In genomic region chr14:89302396-89302950, GRCh38 we compare ENCODE assay signal across 13 cellular contexts.
A peak's percentile ranks its signal among the peaks of the same experiment; 100 is the strongest.
DNase-seq lines count a peak whose midpoint lies in the region; TF ChIP-seq lines count a peak whose summit lies in the region.
"Had no signal": no experiment of that assay in that cellular context is flagged by ENCODE, and none has a peak within 500 bp of the region (broad histone marks: within the 10 kb centered on the region; RNA-seq: fewer than 3 reads in every experiment).

No MANE protein-coding gene starts in this region.

- no peak overlapping the region for H2AFZ ChIP-seq in SU-DHL-6 (ENCODE audit: low read depth, low read length, severe bottlenecking)
- no peak overlapping the region for H2AFZ ChIP-seq in smooth muscle cell (ENCODE audit: low read depth)

- peaks cover 69 to 87% of the 10 kb centered on the region in 2 donors for H3K4me1 Mint-ChIP-seq in immature natural killer cell
- peaks cover 40% of the 10 kb centered on the region for H3K4me1 Mint-ChIP-seq in activated T-helper 2 cell treated with anti-CD3 and anti-CD28 coated beads, Interferon-gamma antibody, Interleukin-2, Interleukin-4, amounts not matched to agents 10 μg/mL and 5 μg/mL and 100 μg/mL, durations not matched to agents 14 hours and 24 hours and 36 hours (ENCODE audit: low read depth)

- H3K4me1 ChIP-seq in smooth muscle cell (ENCODE audit: low read depth), result peaks cover 30% of the 10 kb centered on the region

- H3K9ac ChIP-seq in SU-DHL-6 (ENCODE audit: low read length) (no peak overlapping the region), smooth muscle cell (ENCODE audit: low read depth) (peak overlapping the region; percentile 91)

- H3K9me3 Mint-ChIP-seq in immature natural killer cell, result no peaks in the 10 kb centered on the region
- peaks cover 8% of the 10 kb centered on the region for H3K9me3 Mint-ChIP-seq in activated T-helper 2 cell treated with anti-CD3 and anti-CD28 coated beads, Interferon-gamma antibody, Interleukin-2, Interleukin-4, amounts not matched to agents 10 μg/mL and 5 μg/mL and 100 μg/mL, durations not matched to agents 14 hours and 24 hours and 36 hours

- 97% methylated on average over 7 of the region's 7 CpGs for whole genome bisulfite sequencing in smooth muscle cell (ENCODE audit: low lambda C conversion rate)

- 0 out of 2 replicates have a peak, but pooled peaks cover 5% of the 10 kb centered on the region for H3K36me3 ChIP-seq in SU-DHL-6 (ENCODE audit: low read length)
- no peaks in the 10 kb centered on the region for H3K36me3 ChIP-seq in smooth muscle cell (ENCODE audit: low read depth)

- no peaks in the 10 kb centered on the region for H3K9me3 ChIP-seq in SU-DHL-6 (ENCODE audit: insufficient read depth, low read length)
- H3K9me3 ChIP-seq in smooth muscle cell (replicated peaks; ENCODE audit: low read depth), result no peaks in the 10 kb centered on the region

- no peak overlapping the region for H3K4me2 ChIP-seq in SU-DHL-6 (ENCODE audit: low read depth, low read length, poor library complexity, severe bottlenecking)
- H3K4me2 ChIP-seq in smooth muscle cell, result peak overlapping the region; percentile 80

- H3K36me3 Mint-ChIP-seq in immature natural killer cell, result peaks cover 3 to 13% (median 4%) of the 10 kb centered on the region in 3 donors
- H3K36me3 Mint-ChIP-seq in activated T-helper 2 cell treated with anti-CD3 and anti-CD28 coated beads, Interferon-gamma antibody, Interleukin-2, Interleukin-4, amounts not matched to agents 10 μg/mL and 5 μg/mL and 100 μg/mL, durations not matched to agents 14 hours and 24 hours and 36 hours (ENCODE audit: low read depth), result peaks cover 55% of the 10 kb centered on the region

- H3K9me2 ChIP-seq in SU-DHL-6 (replicated peaks; ENCODE audit: insufficient read depth, low read length), result no peaks in the 10 kb centered on the region

- H3K4me3 Mint-ChIP-seq in immature natural killer cell, result no peak overlapping the region
- H3K4me3 Mint-ChIP-seq in activated T-helper 2 cell treated with anti-CD3 and anti-CD28 coated beads, Interferon-gamma antibody, Interleukin-2, Interleukin-4, amounts not matched to agents 10 μg/mL and 5 μg/mL and 100 μg/mL, durations not matched to agents 14 hours and 24 hours and 36 hours (ENCODE audit: low read depth), result no peak overlapping the region

- peak; percentile 41 for DNase-seq in DMS53 (lab: John Stamatoyannopoulos, UW)
- DNase-seq in DMS53 treated with DMSO at 0.1 percent for 48 hours (lab: John Stamatoyannopoulos, UW; ENCODE audit: unreplicated experiment), result no peak
- no peak for DNase-seq in immature natural killer cell
- DNase-seq in smooth muscle cell (lab: John Stamatoyannopoulos, UW; ENCODE audit: unreplicated experiment), result no peak
- no peak for DNase-seq in activated T-helper 2 cell treated with anti-CD3 and anti-CD28 coated beads, Interferon-gamma antibody, Interleukin-2, Interleukin-4, amounts not matched to agents 10 μg/mL and 5 μg/mL and 100 μg/mL, durations not matched to agents 14 hours and 24 hours and 36 hours (ENCODE audit: low spot score)
- no peak for DNase-seq in activated CD4-positive, alpha-beta T cell treated with anti-CD3 and anti-CD28 coated beads, Interleukin-2, amount 50 U/mL, for 4 hours
- DNase-seq in iPS-NIHi11 (ENCODE audit: low spot score), result no peak
- DNase-seq: DMS79 treated with DMSO at 0.1 percent for 48 hours, KG1, NCI-H2171 had no signal

- no peaks in the 10 kb centered on the region for H3K27me3 ChIP-seq in SU-DHL-6 (ENCODE audit: low read length)
- no peaks in the 10 kb centered on the region for H3K27me3 ChIP-seq in smooth muscle cell (ENCODE audit: low read depth)

- H3K27ac Mint-ChIP-seq in immature natural killer cell, result peak overlapping the region in 4 of 6 donors; percentile 1 to 64 (median 32)
- no peak overlapping the region for H3K27ac Mint-ChIP-seq in activated T-helper 2 cell treated with anti-CD3 and anti-CD28 coated beads, Interferon-gamma antibody, Interleukin-2, Interleukin-4, amounts not matched to agents 10 μg/mL and 5 μg/mL and 100 μg/mL, durations not matched to agents 14 hours and 24 hours and 36 hours

- H3K27ac ChIP-seq in SU-DHL-6 (ENCODE audit: low read depth, low read length), result peak overlapping the region; percentile 97; the same call in 1 of the 2 replicates
- H3K27ac ChIP-seq in smooth muscle cell (ENCODE audit: low read depth), result peak overlapping the region; percentile 97
- H3K27ac ChIP-seq: 22Rv1, epithelial cell of prostate had no signal

- H3F3A ChIP-seq in SU-DHL-6 (ENCODE audit: insufficient read depth) (peaks cover 38% of the 10 kb centered on the region), smooth muscle cell (ENCODE audit: low read depth) (peaks cover 23% of the 10 kb centered on the region)

- peaks cover 0 to 7% (median 2%) of the 10 kb centered on the region in 3 donors for H3K27me3 Mint-ChIP-seq in immature natural killer cell (ENCODE audit: low read depth in 3 of 3)
- no peaks in the 10 kb centered on the region for H3K27me3 Mint-ChIP-seq in activated T-helper 2 cell treated with anti-CD3 and anti-CD28 coated beads, Interferon-gamma antibody, Interleukin-2, Interleukin-4, amounts not matched to agents 10 μg/mL and 5 μg/mL and 100 μg/mL, durations not matched to agents 14 hours and 24 hours and 36 hours (ENCODE audit: low read depth)

- H3K4me3 ChIP-seq in SU-DHL-6 (ENCODE audit: insufficient read depth, low read length, poor library complexity, severe bottlenecking) (no peak overlapping the region), smooth muscle cell (no peak overlapping the region)

- intact Hi-C loops in activated T-helper 2 cell treated with anti-CD3 and anti-CD28 coated beads, Interferon-gamma antibody, Interleukin-2, Interleukin-4, amounts not matched to agents 10 μg/mL and 5 μg/mL and 100 μg/mL, durations not matched to agents 14 hours and 24 hours and 36 hours (cut with micrococcal nuclease), result no loop called here

- peaks cover 74% of the 10 kb centered on the region for H3K79me2 ChIP-seq in SU-DHL-6 (ENCODE audit: insufficient read depth, low read length)
- H3K79me2 ChIP-seq in smooth muscle cell (ENCODE audit: low read depth), result peaks cover 7% of the 10 kb centered on the region

- TF ChIP-seq CTCF in SU-DHL-6 (IDR thresholded peaks at IDR 0.05; ENCODE audit: insufficient read depth, low read length, poor library complexity, severe bottlenecking) (no peak), smooth muscle cell (IDR thresholded peaks at IDR 0.05; ENCODE audit: borderline replicate concordance, insufficient read depth, poor library complexity, severe bottlenecking) (no peak)

- H4K20me1 ChIP-seq in SU-DHL-6 (ENCODE audit: low read depth, low read length), result no peaks in the 10 kb centered on the region
- H4K20me1 ChIP-seq in smooth muscle cell (ENCODE audit: low read depth), result no peaks in the 10 kb centered on the region
